In the genomic region with DNA sequence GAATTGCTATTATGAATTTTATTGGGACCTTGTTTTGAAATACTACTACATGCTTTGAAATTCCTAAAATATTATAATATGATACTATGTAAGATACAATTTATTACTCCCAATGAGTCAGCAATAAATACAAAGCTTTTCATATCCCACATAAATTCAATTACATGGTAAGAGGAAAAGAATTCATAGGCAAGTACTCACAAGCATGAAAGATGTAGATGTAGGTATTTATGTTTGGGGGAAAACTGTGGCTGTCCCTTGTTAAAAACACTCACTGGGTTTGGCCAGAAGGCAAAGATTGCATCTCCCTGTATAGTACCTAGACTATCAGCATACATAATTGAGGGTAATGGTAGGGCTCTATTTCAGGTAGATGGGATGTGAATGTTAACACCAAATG, we compare ENCODE assay signal across 19 cellular contexts.
DNase-seq lines count a peak whose midpoint lies in the region; ATAC-seq and TF ChIP-seq lines count a peak whose summit lies in the region.
"Had no signal": no experiment of that assay in that cellular context is flagged by ENCODE, and none has a peak within 500 bp of the region (broad histone marks: within the 10 kb centered on the region; RNA-seq: fewer than 3 reads in every experiment).

No MANE protein-coding gene starts in this region.

- H3K9ac ChIP-seq in skeletal muscle satellite cell (ENCODE audit: low read depth, low read length), result no peak overlapping the region

- H3K4me1 Mint-ChIP-seq in activated naive CD8-positive, alpha-beta T cell treated with anti-CD3 and anti-CD28 coated beads, Interleukin-2, amount 50 U/mL, for 24 hours, result peaks cover 7% of the 10 kb centered on the region

- peaks cover 10% of the 10 kb centered on the region for H3K9me3 Mint-ChIP-seq in activated naive CD8-positive, alpha-beta T cell treated with anti-CD3 and anti-CD28 coated beads, Interleukin-2, amount 50 U/mL, for 24 hours

- peak; percentile 37 for DNase-seq in EL
- peak; percentile 24 for DNase-seq in NCI-H69 (lab: John Stamatoyannopoulos, UW)
- peak; percentile 67 for DNase-seq in epithelial cell of esophagus (ENCODE audit: low read depth)
- DNase-seq in activated naive CD8-positive, alpha-beta T cell treated with anti-CD3 and anti-CD28 coated beads, Interleukin-2, amount 50 U/mL, for 24 hours, result no peak
- DNase-seq in cardiac septum (ENCODE audit: low spot score), result no peak
- DNase-seq: AML-193; C1 segment of cervical spinal cord; CD8-positive, alpha-beta T cell; DMS153; KG1; NCI-H1092 treated with DMSO at 0.1 percent for 48 hours; NCI-H2081; NCI-H2171; NCI-H446; NCI-H526; OCI-M1; SHP77 had no signal

- no peak for ATAC-seq in activated naive CD8-positive, alpha-beta T cell treated with anti-CD3 and anti-CD28 coated beads, Interleukin-2, amount 50 U/mL, for 24 hours
- no peak for ATAC-seq in GM19351 (IDR thresholded peaks at IDR 0.05; ENCODE audit: unreplicated experiment)
- ATAC-seq: CD8-positive, alpha-beta T cell had no signal

- no peaks in the 10 kb centered on the region for H3K27me3 ChIP-seq in skeletal muscle satellite cell (ENCODE audit: control insufficient read depth, insufficient read depth, low read length)

- no peak overlapping the region for H3K4me3 ChIP-seq in epithelial cell of esophagus (ENCODE audit: low read length)
- no peak overlapping the region for H3K4me3 ChIP-seq in skeletal muscle satellite cell (ENCODE audit: low read length)

- no peaks in the 10 kb centered on the region for H3K27me3 Mint-ChIP-seq in activated naive CD8-positive, alpha-beta T cell treated with anti-CD3 and anti-CD28 coated beads, Interleukin-2, amount 50 U/mL, for 24 hours

- H3K27ac Mint-ChIP-seq in activated naive CD8-positive, alpha-beta T cell treated with anti-CD3 and anti-CD28 coated beads, Interleukin-2, amount 50 U/mL, for 24 hours, result no peak overlapping the region
- H3K27ac Mint-ChIP-seq: CD8-positive, alpha-beta T cell had no signal

- H3K36me3 Mint-ChIP-seq in activated naive CD8-positive, alpha-beta T cell treated with anti-CD3 and anti-CD28 coated beads, Interleukin-2, amount 50 U/mL, for 24 hours (ENCODE audit: low read depth), result peaks cover 3% of the 10 kb centered on the region
- H3K36me3 Mint-ChIP-seq: CD8-positive, alpha-beta T cell had no signal

- H3K4me2 ChIP-seq in skeletal muscle satellite cell (ENCODE audit: low read length), result peak overlapping the region; percentile 33

- no peaks in the 10 kb centered on the region for H3K36me3 ChIP-seq in skeletal muscle satellite cell (ENCODE audit: insufficient read depth, low read length)

- intact Hi-C loops in cardiac septum (cut with DNase I), result no loop called here

- H3K4me3 Mint-ChIP-seq in activated naive CD8-positive, alpha-beta T cell treated with anti-CD3 and anti-CD28 coated beads, Interleukin-2, amount 50 U/mL, for 24 hours, result no peak overlapping the region
- H3K4me3 Mint-ChIP-seq: CD8-positive, alpha-beta T cell had no signal

- H3K9me3 ChIP-seq in skeletal muscle satellite cell (replicated peaks; ENCODE audit: low read length), result no peaks in the 10 kb centered on the region

- peaks cover 37% of the 10 kb centered on the region for H3K4me1 ChIP-seq in skeletal muscle satellite cell (ENCODE audit: control insufficient read depth, insufficient read depth, low read length)

- TF ChIP-seq CTCF in epithelial cell of esophagus (IDR thresholded peaks at IDR 0.05; ENCODE audit: insufficient read depth, low read depth, low read length, missing control alignments), result no peak

Comparison
In these comparisons a context has a peak if more than half of its experiments do, and no peak if none do; other contexts are left out.
1. DNase-seq: peak in EL (single experiment), NCI-H69 (single experiment) and epithelial cell of esophagus (single experiment); none in activated naive CD8-positive, alpha-beta T cell treated with anti-CD3 and anti-CD28 coated beads, Interleukin-2, amount 50 U/mL, for 24 hours (single experiment) and cardiac septum (single experiment).